16 cellular contexts compared by ENCODE assay signal in genomic region chr15:38168472-38169057, GRCh38.
DNase-seq lines count a peak whose midpoint lies in the region; ATAC-seq and TF ChIP-seq lines count a peak whose summit lies in the region.
"Had no signal": no experiment of that assay in that cellular context is flagged by ENCODE, and none has a peak within 500 bp of the region (broad histone marks: within the 10 kb centered on the region; RNA-seq: fewer than 3 reads in every experiment).

No MANE protein-coding gene starts in this region.

- H3K4me3 ChIP-seq in AG10803 (ENCODE audit: low read length) = no peak overlapping the region
- no peak overlapping the region for H3K4me3 ChIP-seq in KMS-11 (IDR thresholded peaks at IDR 0.05; ENCODE audit: insufficient read depth, low read depth, low read length)
- no peak overlapping the region for H3K4me3 ChIP-seq in mammary epithelial cell (replicated peaks in 1 of 3; ENCODE audit: insufficient read depth in 1 of 3, low read depth in 2 of 3, low read length in 3 of 3)
- H3K4me3 ChIP-seq in sigmoid colon = no peak overlapping the region
- H3K4me3 ChIP-seq: MG63, SJCRH30 had no signal

- H3K4me2 ChIP-seq in KMS-11 (peak overlapping the region; percentile 55), mammary epithelial cell (ENCODE audit: insufficient read depth, low read depth, low read length) (no peak overlapping the region)

- no peak for TF ChIP-seq EP300 in sigmoid colon (IDR thresholded peaks at IDR 0.05)

- no peak overlapping the region; the same call in 1 of the 2 replicates for H3K27ac ChIP-seq in KMS-11
- no peak overlapping the region for H3K27ac ChIP-seq in mammary epithelial cell (ENCODE audit: insufficient read depth, low read depth, low read length)
- no peak overlapping the region for H3K27ac ChIP-seq in sigmoid colon
- H3K27ac ChIP-seq: SJCRH30 had no signal

- ATAC-seq in HG03378 (IDR thresholded peaks at IDR 0.05; ENCODE audit: unreplicated experiment) (no peak), HG03139 (IDR thresholded peaks at IDR 0.05; ENCODE audit: unreplicated experiment) (no peak)

- intact Hi-C loops in mammary epithelial cell (cut with micrococcal nuclease) (loop anchor here (5.0 kb wide), 1 partner anchor 36 kb away; no protein-coding TSS in a partner anchor), sigmoid colon (cut with DNase I) (no loop called here)

- H3K9ac ChIP-seq in KMS-11 (no peak overlapping the region), mammary epithelial cell (ENCODE audit: insufficient read depth, low read length) (no peak overlapping the region)

- no peak overlapping the region for H2AFZ ChIP-seq in KMS-11 (ENCODE audit: low read depth)
- no peak overlapping the region for H2AFZ ChIP-seq in mammary epithelial cell (ENCODE audit: low read depth, low read length)

- TF ChIP-seq CTCF in AG10803 (conservative IDR thresholded peaks at IDR 0.05; ENCODE audit: low read length) = no peak
- TF ChIP-seq CTCF in KMS-11 (conservative IDR thresholded peaks at IDR 0.05; ENCODE audit: low read depth, low read length) = no peak
- TF ChIP-seq CTCF in mammary epithelial cell (conservative IDR thresholded peaks at IDR 0.05 in 1 of 2, IDR thresholded peaks at IDR 0.05 in 1 of 2; ENCODE audit: extremely low read depth in 1 of 2, insufficient read depth in 1 of 2, low read depth in 1 of 2, low read length in 2 of 2) = no peak
- no peak for TF ChIP-seq CTCF in sigmoid colon (IDR thresholded peaks at IDR 0.05)

- no TSS peak for BruUV-seq in mammary epithelial cell (replicated peaks; lab: Mats Ljungman, UMichigan)

- H3K79me2 ChIP-seq in KMS-11 (ENCODE audit: insufficient read depth, low read depth) (no peaks in the 10 kb centered on the region), mammary epithelial cell (ENCODE audit: insufficient read depth, low read length) (no peaks in the 10 kb centered on the region)

- 25% methylated on average over 1 of the region's 2 CpGs for WGBS in mammary epithelial cell (ENCODE audit: low coverage, missing lambda C conversion rate)
- WGBS in sigmoid colon, 2 donors = 15 to 49% methylated on average over 2 of the region's 2 CpGs

- CTCF ChIA-PET in mammary epithelial cell (lab: Charles Lee; ENCODE audit: low non-redundant PET) = no interaction called here

- no peaks in the 10 kb centered on the region for H3K27me3 ChIP-seq in KMS-11 (ENCODE audit: insufficient read depth, low read depth)
- H3K27me3 ChIP-seq in mammary epithelial cell (ENCODE audit: insufficient read depth, low read length) = peaks cover 5% of the 10 kb centered on the region
- H3K27me3 ChIP-seq in sigmoid colon = no peaks in the 10 kb centered on the region
- H3K27me3 ChIP-seq: MG63, SJCRH30 had no signal

- peaks cover 38% of the 10 kb centered on the region for H3K4me1 ChIP-seq in KMS-11 (ENCODE audit: low read depth, poor library complexity, severe bottlenecking)
- no peaks in the 10 kb centered on the region for H3K4me1 ChIP-seq in mammary epithelial cell (ENCODE audit: insufficient read depth, low read length)
- no peaks in the 10 kb centered on the region for H3K4me1 ChIP-seq in sigmoid colon
- H3K4me1 ChIP-seq: SJCRH30 had no signal

- DNase-seq in AG10803 (ENCODE audit: low read depth) (peak; percentile 22), dedifferentiated amniotic fluid mesenchymal stem cell (ENCODE audit: extremely low spot score) (peak; percentile 16), kidney tubule cell (ENCODE audit: low spot score) (peak; percentile 20), mammary epithelial cell (no peak), sigmoid colon (no peak)
- DNase-seq: Calu3, DMS79 treated with DMSO at 0.1 percent for 48 hours, GDM1, KG1, MG63, NCI-H1930, NCI-H510A treated with DMSO at 0.1 percent for 48 hours, SJCRH30 had no signal

- no peaks in the 10 kb centered on the region for H4K20me1 ChIP-seq in KMS-11 (ENCODE audit: insufficient read depth)
- H4K20me1 ChIP-seq in mammary epithelial cell (ENCODE audit: insufficient read depth, low read length) = no peaks in the 10 kb centered on the region

- in situ Hi-C loops in mammary epithelial cell (cut with MboI; ENCODE audit: low sequenced_read_pairs in 2 of 2) = no loop called here

- dilution Hi-C loops in mammary epithelial cell (cut with HindIII; ENCODE audit: low sequenced_read_pairs) = no loop called here

- no peaks in the 10 kb centered on the region for H3K36me3 ChIP-seq in KMS-11 (ENCODE audit: insufficient read depth)
- H3K36me3 ChIP-seq in mammary epithelial cell (ENCODE audit: insufficient read depth, low read length) = no peaks in the 10 kb centered on the region
- no peaks in the 10 kb centered on the region for H3K36me3 ChIP-seq in sigmoid colon
- H3K36me3 ChIP-seq: MG63, SJCRH30 had no signal

- H3K9me3 ChIP-seq in mammary epithelial cell (replicated peaks; ENCODE audit: insufficient read depth, low read length) (no peaks in the 10 kb centered on the region), sigmoid colon (no peaks in the 10 kb centered on the region)
- H3K9me3 ChIP-seq: MG63 had no signal

- no peak for TF ChIP-seq POLR2A in sigmoid colon (IDR thresholded peaks at IDR 0.05)

Comparison
In these comparisons a context has a peak if more than half of its experiments do, and no peak if none do; other contexts are left out.
1. DNase-seq: peak in AG10803 (single experiment), dedifferentiated amniotic fluid mesenchymal stem cell (single experiment) and kidney tubule cell (single experiment); none in mammary epithelial cell (single experiment) and sigmoid colon (single experiment).